In genomic region chr1:161013591-161014513, GRCh38 we compare ENCODE assay signal across 1 cellular context.
TF ChIP-seq lines count a peak whose summit lies in the region.

No MANE protein-coding gene starts in this region.

TF ChIP-seq in HepG2, 621 proteins besides CTCF, POLR2A, EP300 and RAD21 (continued from another document and continues in another):
- peak; percentile 84 for TF ChIP-seq ZNF609 (CRISPR knock-in tag; IDR thresholded peaks at IDR 0.05; ENCODE audit: borderline replicate concordance)
- peak; percentile 88 for TF ChIP-seq HDAC2 (CRISPR knock-in tag; IDR thresholded peaks at IDR 0.05)
- TF ChIP-seq GATAD1 (CRISPR knock-in tag; IDR thresholded peaks at IDR 0.05) = peak; percentile 77
- TF ChIP-seq NONO (IDR thresholded peaks at IDR 0.05) = no peak
- TF ChIP-seq NONO (CRISPR knock-in tag; conservative IDR thresholded peaks at IDR 0.05) = peak; percentile 97
- TF ChIP-seq ZNF280B (CRISPR knock-in tag; IDR thresholded peaks at IDR 0.05; ENCODE audit: borderline replicate concordance) = no peak
- TF ChIP-seq ZNF230 (CRISPR knock-in tag; IDR thresholded peaks at IDR 0.05) = peak; percentile 70
- TF ChIP-seq ZBTB10 (CRISPR knock-in tag; IDR thresholded peaks at IDR 0.05; ENCODE audit: borderline replicate concordance) = peak; percentile 94; the same call in 1 of the 2 replicates
- peak; percentile 82 for TF ChIP-seq AHDC1 (CRISPR knock-in tag; IDR thresholded peaks at IDR 0.05; ENCODE audit: borderline replicate concordance)
- TF ChIP-seq EEA1 (CRISPR knock-in tag; IDR thresholded peaks at IDR 0.05; ENCODE audit: borderline replicate concordance) = no peak
- TF ChIP-seq NFIC (IDR thresholded peaks at IDR 0.05; ENCODE audit: low read length) = peak; percentile 74
- peak; percentile 96 for TF ChIP-seq GATAD2A (CRISPR knock-in tag; IDR thresholded peaks at IDR 0.05)
- TF ChIP-seq GFI1 (CRISPR knock-in tag; IDR thresholded peaks at IDR 0.05; ENCODE audit: borderline replicate concordance) = peak; percentile 65; the same call in 1 of the 2 replicates
- TF ChIP-seq ZNF260 (CRISPR knock-in tag; IDR thresholded peaks at IDR 0.05; ENCODE audit: borderline replicate concordance, low read depth) = no peak
- TF ChIP-seq GLI4 (CRISPR knock-in tag; IDR thresholded peaks at IDR 0.05; ENCODE audit: borderline replicate concordance) = no peak
- TF ChIP-seq ONECUT2 (CRISPR knock-in tag; IDR thresholded peaks at IDR 0.05) = peak; percentile 32; the same call in 1 of the 2 replicates
- TF ChIP-seq NCOA5 (CRISPR knock-in tag; IDR thresholded peaks at IDR 0.05) = no peak
- TF ChIP-seq MAFF (IDR thresholded peaks at IDR 0.05; ENCODE audit: low read depth, low read length) = no peak
- TF ChIP-seq JDP2 (CRISPR knock-in tag; IDR thresholded peaks at IDR 0.05; ENCODE audit: borderline replicate concordance) = no peak; the same call in 1 of the 2 replicates
- no peak; the same call in 1 of the 2 replicates for TF ChIP-seq ZNF724P (CRISPR knock-in tag; IDR thresholded peaks at IDR 0.05; ENCODE audit: borderline replicate concordance)
- TF ChIP-seq MXD4 (CRISPR knock-in tag; IDR thresholded peaks at IDR 0.05) = peak; percentile 62
- peak; percentile 36; the same call in 1 of the 2 replicates for TF ChIP-seq ZSCAN21 (CRISPR knock-in tag; IDR thresholded peaks at IDR 0.05; ENCODE audit: borderline replicate concordance)
- TF ChIP-seq CCAR2 (optimal IDR thresholded peaks at IDR 0.05; ENCODE audit: low read depth, low read length) = peak; percentile 78
- TF ChIP-seq MTF2 (CRISPR knock-in tag; IDR thresholded peaks at IDR 0.05; ENCODE audit: borderline replicate concordance) = no peak
- TF ChIP-seq ZNF101 (CRISPR knock-in tag; IDR thresholded peaks at IDR 0.05; ENCODE audit: borderline replicate concordance, low read depth) = no peak
- peak; percentile 100 for TF ChIP-seq ZBTB43 (CRISPR knock-in tag; conservative IDR thresholded peaks at IDR 0.05)
- TF ChIP-seq ZNF83 (CRISPR knock-in tag; IDR thresholded peaks at IDR 0.05; ENCODE audit: borderline replicate concordance) = no peak; the same call in 1 of the 2 replicates
- TF ChIP-seq TAF15 (IDR thresholded peaks at IDR 0.05; ENCODE audit: low read depth, low read length, poor library complexity, severe bottlenecking) = no peak
- no peak for TF ChIP-seq U2AF1 (optimal IDR thresholded peaks at IDR 0.05; ENCODE audit: low read depth, low read length)
- peak; percentile 87 for TF ChIP-seq ZNF281 (CRISPR knock-in tag; IDR thresholded peaks at IDR 0.05; ENCODE audit: borderline replicate concordance)
- TF ChIP-seq THAP7 (CRISPR knock-in tag; IDR thresholded peaks at IDR 0.05) = peak; percentile 84
- 0 out of 2 replicates have a peak, but pooled peaks have one; percentile 15 for TF ChIP-seq ZNF329 (CRISPR knock-in tag; IDR thresholded peaks at IDR 0.05; ENCODE audit: low read depth)
- no peak for TF ChIP-seq ZNF660 (CRISPR knock-in tag; IDR thresholded peaks at IDR 0.05; ENCODE audit: borderline replicate concordance, low read depth)
- TF ChIP-seq DNMT3B (CRISPR knock-in tag; conservative IDR thresholded peaks at IDR 0.05) = no peak; the same call in 1 of the 2 replicates
- no peak; the same call in 1 of the 2 replicates for TF ChIP-seq STAT5B (CRISPR knock-in tag; IDR thresholded peaks at IDR 0.05)
- no peak for TF ChIP-seq SYNCRIP (IDR thresholded peaks at IDR 0.05; ENCODE audit: insufficient read depth, low read depth, low read length)
- no peak for TF ChIP-seq ZNF546 (CRISPR knock-in tag; conservative IDR thresholded peaks at IDR 0.05)
- TF ChIP-seq CHD4 (IDR thresholded peaks at IDR 0.05; ENCODE audit: borderline replicate concordance, low read length) = peak; percentile 90; the same call in 1 of the 2 replicates
- no peak for TF ChIP-seq ZFYVE20 (CRISPR knock-in tag; IDR thresholded peaks at IDR 0.05; ENCODE audit: borderline replicate concordance, low read depth)
- TF ChIP-seq ZNF547 (CRISPR knock-in tag; IDR thresholded peaks at IDR 0.05) = no peak
- peak; percentile 91 for TF ChIP-seq ELF4 (CRISPR knock-in tag; IDR thresholded peaks at IDR 0.05; ENCODE audit: borderline replicate concordance)
- TF ChIP-seq RXRB (CRISPR knock-in tag; IDR thresholded peaks at IDR 0.05; ENCODE audit: borderline replicate concordance) = peak; percentile 89
